ENCODE assay signal across 8 cellular contexts in genomic region chr4:75513529-75514130, GRCh38. TPM values are rescaled to one million over a fixed set of nuclear protein-coding genes. Genes with fewer than 3 reads are reported as not detected.
DNase-seq lines count a peak whose midpoint lies in the region; ATAC-seq and TF ChIP-seq lines count a peak whose summit lies in the region.

No MANE protein-coding gene starts in this region.

- DNase-seq in NCI-H69 (lab: John Stamatoyannopoulos, UW) (peak; percentile 35), ovary (no peak), NK-92 (lab: John Stamatoyannopoulos, UW; ENCODE audit: unreplicated experiment) (no peak), Kasumi-1 (lab: John Stamatoyannopoulos, UW) (no peak), NCI-H1105 (lab: John Stamatoyannopoulos, UW) (no peak)

- no peak for TF ChIP-seq CTCF in ovary (IDR thresholded peaks at IDR 0.05)

- H3K9me3 ChIP-seq in esophagus (ENCODE audit: control insufficient read depth in 2 of 2, insufficient read depth in 1 of 2, low read depth in 1 of 2, low read length in 1 of 2) (no peaks in the 10 kb centered on the region), ovary (no peaks in the 10 kb centered on the region)

- TF ChIP-seq EP300 in ovary (IDR thresholded peaks at IDR 0.05) = no peak

- H3K27me3 ChIP-seq in esophagus (ENCODE audit: control insufficient read depth in 1 of 2, insufficient read depth in 2 of 2, low read length in 2 of 2) (no peaks in the 10 kb centered on the region), ovary (no peaks in the 10 kb centered on the region)

- TF ChIP-seq POLR2A in ovary (IDR thresholded peaks at IDR 0.05) = no peak

- peak; percentile 1 for ATAC-seq in GM18909 (IDR thresholded peaks at IDR 0.05; ENCODE audit: poor library complexity, unreplicated experiment)
- no peak for ATAC-seq in HG03354 (IDR thresholded peaks at IDR 0.05; ENCODE audit: poor library complexity, severe bottlenecking, unreplicated experiment)

- intact Hi-C loops in ovary (cut with DNase I) = loop anchor here in 1 of 4 donors (10.0 kb wide), 2 partner anchors 151 to 579 kb away; partner anchors contain the start of gene PARM1

- H3K36me3 ChIP-seq in esophagus (ENCODE audit: control insufficient read depth in 2 of 2, insufficient read depth in 2 of 2, low read length in 1 of 2) = no peaks in the 10 kb centered on the region
- no peaks in the 10 kb centered on the region for H3K36me3 ChIP-seq in ovary

- WGBS in esophagus, 2 donors = 0 to 1% methylated on average over 12 of the region's 12 CpGs
- 0 to 1% (median 0%) methylated on average over 12 of the region's 12 CpGs for WGBS in ovary, 3 donors

- H3K4me1 ChIP-seq in esophagus (ENCODE audit: control insufficient read depth in 2 of 2, insufficient read depth in 2 of 2, low read length in 1 of 2) = no peaks in the 10 kb centered on the region
- peaks cover 10% of the 10 kb centered on the region for H3K4me1 ChIP-seq in ovary (ENCODE audit: insufficient read depth)

- H3K27ac ChIP-seq in esophagus (ENCODE audit: low read depth in 2 of 2, low read length in 1 of 2) (peak overlapping the region; percentile 97 to 98), ovary (peak overlapping the region; percentile 88 to 90)

- peak overlapping the region; percentile 83 to 98 for H3K4me3 ChIP-seq in esophagus (ENCODE audit: low read depth in 1 of 2, low read length in 2 of 2)
- H3K4me3 ChIP-seq in ovary = peak overlapping the region; percentile 46

RNA-seq across cellular contexts. Expression of gene RCHY1, which starts 0.6 kb away (rescaled TPM):
- polyA plus RNA-seq in esophagus (10 to 100 TPM in 1 of 2 donors, 1 to 10 TPM in 1; 8.5 to 13.0 TPM), ovary (10 to 100 TPM; 16.6 to 43.4 TPM)
- total RNA-seq in ovary = 10 to 100 TPM; 14.6 to 40.3 (median 28.1) TPM

RNA-seq across cellular contexts. Expression of gene THAP6, which starts 0.6 kb away (rescaled TPM):
- 1 to 10 TPM; 3.2 to 3.6 TPM for polyA plus RNA-seq in esophagus
- total RNA-seq in ovary = 10 to 100 TPM; 10.0 to 30.7 (median 18.9) TPM
- polyA plus RNA-seq in ovary = 10 to 100 TPM in 1 of 2 donors, 1 to 10 TPM in 1; 7.4 to 11.7 TPM

RNA-seq across cellular contexts. Expression of gene ODAPH, which starts 42.2 kb away (rescaled TPM):
- polyA plus RNA-seq in esophagus = not detected
- total RNA-seq in ovary = not detected
- polyA plus RNA-seq in ovary = not detected
